In genomic region chr4:1246901-1247810, GRCh38 we compare ENCODE assay signal across 8 cellular contexts. TPM values are rescaled to one million over a fixed set of nuclear protein-coding genes. Genes with fewer than 3 reads are reported as not detected.
DNase-seq lines count a peak whose midpoint lies in the region; ATAC-seq and TF ChIP-seq lines count a peak whose summit lies in the region.

No MANE protein-coding gene starts in this region.

- peak overlapping the region; percentile 90 for H3K4me2 ChIP-seq in osteoblast (ENCODE audit: insufficient read depth, low read length)

- H3K79me2 ChIP-seq in osteoblast (ENCODE audit: insufficient read depth, low read length) = peaks cover 69% of the 10 kb centered on the region

- no peaks in the 10 kb centered on the region for H3K9me3 ChIP-seq in CD4-positive, CD25-positive, alpha-beta regulatory T cell (ENCODE audit: control insufficient read depth in 2 of 2, low read length in 2 of 2)
- H3K9me3 ChIP-seq in HEK293 (ENCODE audit: control insufficient read depth, insufficient read depth, low read depth, low read length) (no peaks in the 10 kb centered on the region), osteoblast (ENCODE audit: low read depth, low read length) (peaks cover 7% of the 10 kb centered on the region)

- POLR2A ChIA-PET in HEK293 (lab: Yijun Ruan, JAX) = interaction anchor here (2.5 to 4.6 kb wide), 2 partner anchors 42 to 99 kb away, joined by 9 to 41 read pairs; partner anchors contain the start of genes MAEA and UVSSA
- POLR2A ChIA-PET in activated CD8-positive, alpha-beta T cell treated with anti-CD3 and anti-CD28 coated beads, Interleukin-2, amount 10 ng/mL, durations not matched to agents 7 days and 5 days (lab: Charles Lee) = interaction anchor here (0.9 to 5.9 kb wide), 8 partner anchors 9 to 110 kb away, joined by 3 to 123 read pairs (median 12); partner anchors contain the start of genes MAEA and UVSSA

- peaks cover 0 to 2% (median 0%) of the 10 kb centered on the region in 7 donors for H3K9me3 Mint-ChIP-seq in CD4-positive, CD25-positive, alpha-beta regulatory T cell
- H3K9me3 Mint-ChIP-seq in activated CD8-positive, alpha-beta T cell treated with anti-CD3 and anti-CD28 coated beads, Interleukin-2, amount 10 ng/mL, durations not matched to agents 7 days and 5 days (ENCODE audit: insufficient read depth) = no peaks in the 10 kb centered on the region

- no peak overlapping the region for H2AFZ ChIP-seq in osteoblast (ENCODE audit: low read length)

- peaks cover 0 to 74% (median 30%) of the 10 kb centered on the region in 4 donors for H3K4me1 Mint-ChIP-seq in CD4-positive, CD25-positive, alpha-beta regulatory T cell
- H3K4me1 Mint-ChIP-seq in activated CD8-positive, alpha-beta T cell treated with anti-CD3 and anti-CD28 coated beads, Interleukin-2, amount 10 ng/mL, durations not matched to agents 7 days and 5 days (ENCODE audit: low read depth) = peaks cover 63% of the 10 kb centered on the region

- peaks cover 3% of the 10 kb centered on the region for H3K36me3 Mint-ChIP-seq in CD4-positive, CD25-positive, alpha-beta regulatory T cell
- peaks cover 43% of the 10 kb centered on the region for H3K36me3 Mint-ChIP-seq in activated CD8-positive, alpha-beta T cell treated with anti-CD3 and anti-CD28 coated beads, Interleukin-2, amount 10 ng/mL, durations not matched to agents 7 days and 5 days (ENCODE audit: low read depth)

- CTCF ChIA-PET in HEK293 (lab: Yijun Ruan, JAX) = interaction anchor here (0.6 to 0.7 kb wide), 2 partner anchors 22 to 171 kb away, joined by 3 to 4 read pairs; no protein-coding TSS in a partner anchor
- CTCF ChIA-PET in activated CD8-positive, alpha-beta T cell treated with anti-CD3 and anti-CD28 coated beads, Interleukin-2, amount 10 ng/mL, durations not matched to agents 7 days and 5 days (lab: Charles Lee) = interaction anchor here (0.7 to 4.8 kb wide), 8 partner anchors 21 to 116 kb away, joined by 3 to 57 read pairs (median 4); no protein-coding TSS in a partner anchor

- H3K36me3 ChIP-seq in CD4-positive, CD25-positive, alpha-beta regulatory T cell (ENCODE audit: control insufficient read depth, insufficient read depth, low read length) = no peaks in the 10 kb centered on the region
- H3K36me3 ChIP-seq in HEK293 (ENCODE audit: control insufficient read depth in 2 of 2, insufficient read depth in 1 of 2, low read length in 2 of 2) (peaks cover 0 to 33% of the 10 kb centered on the region in 2 experiments; a peak in 1 of 3 replicates), osteoblast (ENCODE audit: insufficient read depth, low read length) (peaks cover 7% of the 10 kb centered on the region)

- peaks cover 4% of the 10 kb centered on the region for H3K27me3 Mint-ChIP-seq in CD4-positive, CD25-positive, alpha-beta regulatory T cell
- no peaks in the 10 kb centered on the region for H3K27me3 Mint-ChIP-seq in activated CD8-positive, alpha-beta T cell treated with anti-CD3 and anti-CD28 coated beads, Interleukin-2, amount 10 ng/mL, durations not matched to agents 7 days and 5 days (ENCODE audit: low read depth)

- no peaks in the 10 kb centered on the region for H3K27me3 ChIP-seq in CD4-positive, CD25-positive, alpha-beta regulatory T cell (ENCODE audit: control insufficient read depth, insufficient read depth, low read length)
- no peaks in the 10 kb centered on the region for H3K27me3 ChIP-seq in osteoblast (ENCODE audit: insufficient read depth, low read length)

- DNase-seq in CD4-positive, CD25-positive, alpha-beta regulatory T cell = peak in 1 of 3 donors; percentile 34
- peak; percentile 42 for DNase-seq in activated CD8-positive, alpha-beta T cell treated with anti-CD3 and anti-CD28 coated beads, Interleukin-2, amount 10 ng/mL, durations not matched to agents 7 days and 5 days
- peak; percentile 3 for DNase-seq in foreskin melanocyte
- peak; percentile 93 for DNase-seq in osteoblast (ENCODE audit: insufficient read length, low spot score, missing footprints)
- DNase-seq in T1000 (lab: John Stamatoyannopoulos, UW) = no peak
- no peak for DNase-seq in NCI-H1092 (lab: John Stamatoyannopoulos, UW)

- peak overlapping the region; percentile 81 for H3K27ac ChIP-seq in CD4-positive, CD25-positive, alpha-beta regulatory T cell (ENCODE audit: insufficient read depth, low read length, poor library complexity, severe bottlenecking)
- H3K27ac ChIP-seq in HEK293 (ENCODE audit: extremely low read depth, low read depth, low read length) (peak overlapping the region; percentile 93; the same call in 1 of the 2 replicates), osteoblast (ENCODE audit: low read depth, low read length) (peak overlapping the region; percentile 68)

- H3K4me1 ChIP-seq in CD4-positive, CD25-positive, alpha-beta regulatory T cell (ENCODE audit: control insufficient read depth, insufficient read depth, low read length, poor library complexity, severe bottlenecking) = peaks cover 73% of the 10 kb centered on the region
- no peaks in the 10 kb centered on the region; the same call in 1 of the 2 replicates for H3K4me1 ChIP-seq in HEK293 (ENCODE audit: control insufficient read depth, insufficient read depth, low read length)
- H3K4me1 ChIP-seq in osteoblast (ENCODE audit: insufficient read depth, low read length) = peaks cover 24% of the 10 kb centered on the region

- H3K27ac Mint-ChIP-seq in CD4-positive, CD25-positive, alpha-beta regulatory T cell = peak overlapping the region; percentile 86 to 95 (median 93)
- H3K27ac Mint-ChIP-seq in activated CD8-positive, alpha-beta T cell treated with anti-CD3 and anti-CD28 coated beads, Interleukin-2, amount 10 ng/mL, durations not matched to agents 7 days and 5 days = peak overlapping the region; percentile 95

- peaks cover 50% of the 10 kb centered on the region for H4K20me1 ChIP-seq in osteoblast (ENCODE audit: insufficient read depth, low read length)

- peak overlapping the region; percentile 53 for H3K4me3 ChIP-seq in CD4-positive, CD25-positive, alpha-beta regulatory T cell (ENCODE audit: low read depth, low read length)
- H3K4me3 ChIP-seq in HEK293 (ENCODE audit: low read depth, low read length) = peak overlapping the region; percentile 67
- H3K4me3 ChIP-seq in osteoblast (ENCODE audit: insufficient read depth, low read length) = peak overlapping the region; percentile 86

- TF ChIP-seq CTCF in HEK293 (tag by site-specific recombination; IDR thresholded peaks at IDR 0.05) = no peak
- no peak for TF ChIP-seq CTCF in osteoblast (IDR thresholded peaks at IDR 0.05; ENCODE audit: extremely low read depth, low read depth, low read length)

- peak overlapping the region; percentile 85 to 94 (median 90) for H3K4me3 Mint-ChIP-seq in CD4-positive, CD25-positive, alpha-beta regulatory T cell
- H3K4me3 Mint-ChIP-seq in activated CD8-positive, alpha-beta T cell treated with anti-CD3 and anti-CD28 coated beads, Interleukin-2, amount 10 ng/mL, durations not matched to agents 7 days and 5 days = peak overlapping the region; percentile 88

- no peak for ATAC-seq in CD4-positive, CD25-positive, alpha-beta regulatory T cell (ENCODE audit: low read depth in 2 of 2)
- no peak for ATAC-seq in activated CD8-positive, alpha-beta T cell treated with anti-CD3 and anti-CD28 coated beads, Interleukin-2, amount 10 ng/mL, durations not matched to agents 7 days and 5 days
- no peak for ATAC-seq in GM21526 (IDR thresholded peaks at IDR 0.05; ENCODE audit: low FRiP score, unreplicated experiment)

TF ChIP-seq in HEK293, 187 proteins besides CTCF, POLR2A, EP300 and RAD21 (continues in another document):
- TF ChIP-seq YY1 (tag by site-specific recombination; IDR thresholded peaks at IDR 0.05) (no peak), MYNN (tag by site-specific recombination; IDR thresholded peaks at IDR 0.05; ENCODE audit: borderline replicate concordance) (no peak), BCL11B (tag by site-specific recombination; IDR thresholded peaks at IDR 0.05; ENCODE audit: low read depth) (no peak), ZNF645 (tag by site-specific recombination; IDR thresholded peaks at IDR 0.05) (no peak), ATF2 (tag by site-specific recombination; IDR thresholded peaks at IDR 0.05; ENCODE audit: low read depth) (no peak), ZNF664 (tag by site-specific recombination; IDR thresholded peaks at IDR 0.05) (no peak), GLIS2 (tag by site-specific recombination; IDR thresholded peaks at IDR 0.05) (peak; percentile 35), ZSCAN23 (tag by site-specific recombination; IDR thresholded peaks at IDR 0.05) (no peak), ZNF677 (tag by site-specific recombination; IDR thresholded peaks at IDR 0.05) (no peak)

RNA-seq across cellular contexts. Expression of gene CTBP1, which starts 1.8 kb away (rescaled TPM):
- 198 TPM for total RNA-seq in CD4-positive, CD25-positive, alpha-beta regulatory T cell
- 10 to 100 TPM; 32.4 to 82.8 (median 52.0) TPM for polyA plus RNA-seq in CD4-positive, CD25-positive, alpha-beta regulatory T cell
- total RNA-seq in activated CD8-positive, alpha-beta T cell treated with anti-CD3 and anti-CD28 coated beads, Interleukin-2, amount 10 ng/mL, durations not matched to agents 7 days and 5 days = 100 to 1,000 TPM; 214 to 217 TPM
- 246 and 262 TPM in 2 replicates for total RNA-seq in osteoblast

RNA-seq across cellular contexts. Expression of gene MAEA, which starts 42.5 kb away (rescaled TPM):
- 77.7 TPM for total RNA-seq in CD4-positive, CD25-positive, alpha-beta regulatory T cell
- 10 to 100 TPM; 61.2 to 76.2 (median 66.2) TPM for polyA plus RNA-seq in CD4-positive, CD25-positive, alpha-beta regulatory T cell
- total RNA-seq in activated CD8-positive, alpha-beta T cell treated with anti-CD3 and anti-CD28 coated beads, Interleukin-2, amount 10 ng/mL, durations not matched to agents 7 days and 5 days = 10 to 100 TPM; 60.3 to 65.1 TPM
- 55.7 and 70.6 TPM in 2 replicates for total RNA-seq in osteoblast

Comparison
In these comparisons a context has a peak if more than half of its experiments do, and no peak if none do; other contexts are left out.
1. DNase-seq: peak in activated CD8-positive, alpha-beta T cell treated with anti-CD3 and anti-CD28 coated beads, Interleukin-2, amount 10 ng/mL, durations not matched to agents 7 days and 5 days (single experiment), foreskin melanocyte (single experiment) and osteoblast (single experiment); none in T1000 (single experiment) and NCI-H1092 (single experiment).
2. Peak in every context shown above with its lines, with median percentiles within 50 percentile points of each other: H3K27ac ChIP-seq and H3K4me3 ChIP-seq.